Comparison of ENCODE assay signal across 18 cellular contexts in genomic region chr15:101540480-101541239, GRCh38. TPM values are rescaled to one million over a fixed set of nuclear protein-coding genes. Genes with fewer than 3 reads are reported as not detected.
DNase-seq lines count a peak whose midpoint lies in the region; ATAC-seq, FAIRE-seq and TF ChIP-seq lines count a peak whose summit lies in the region.
"Had no signal": no experiment of that assay in that cellular context is flagged by ENCODE, and none has a peak within 500 bp of the region (broad histone marks: within the 10 kb centered on the region; RNA-seq: fewer than 3 reads in every experiment).

No MANE protein-coding gene starts in this region.

- H2BK12ac ChIP-seq in trophoblast cell (ENCODE audit: low read length): no peak overlapping the region

- H4K12ac ChIP-seq in trophoblast cell (ENCODE audit: low read depth, low read length): no peak overlapping the region

- H3K27ac ChIP-seq in DND-41 (ENCODE audit: low read length): no peak overlapping the region
- no peak overlapping the region for H3K27ac ChIP-seq in GM12878 (ENCODE audit: control insufficient read depth, insufficient read depth)
- H3K27ac ChIP-seq in right cardiac atrium (ENCODE audit: low read length): no peak overlapping the region
- H3K27ac ChIP-seq in trophoblast cell (ENCODE audit: low read depth, low read length): no peak overlapping the region
- H3K27ac ChIP-seq: BLaER1, esophagus squamous epithelium had no signal

- in situ Hi-C loops in GM12878 (cut with MboI) (no loop called here), G401 (cut with HindIII; ENCODE audit: low sequenced_read_pairs) (no loop called here)

- TF ChIP-seq CTCF in DND-41 (IDR thresholded peaks at IDR 0.05; ENCODE audit: borderline replicate concordance, extremely low read depth, low read length, poor library complexity, severe bottlenecking) (peak; percentile 19), GM12878 (IDR thresholded peaks at IDR 0.05 in 2 of 3, conservative IDR thresholded peaks at IDR 0.05 in 1 of 3; ENCODE audit: control insufficient read depth in 2 of 3, extremely low read depth in 1 of 3, insufficient read depth in 1 of 3, low read depth in 3 of 3, low read length in 3 of 3) (peak in 2 of 3 experiments; percentile 10 to 11; a peak in 2 of 6 replicates), D721Med (IDR thresholded peaks at IDR 0.05; ENCODE audit: insufficient read depth, missing control alignments) (no peak)

- no peak overlapping the region for H3K4me3 ChIP-seq in DND-41 (ENCODE audit: low read depth in 1 of 2, low read length in 2 of 2)
- no peak overlapping the region for H3K4me3 ChIP-seq in GM12878
- no peak overlapping the region for H3K4me3 ChIP-seq in right cardiac atrium (ENCODE audit: low read length)
- no peak overlapping the region for H3K4me3 ChIP-seq in trophoblast cell (ENCODE audit: low read depth, low read length)
- H3K4me3 ChIP-seq: BLaER1, esophagus squamous epithelium had no signal

- no peak overlapping the region for H2AK5ac ChIP-seq in trophoblast cell (ENCODE audit: low read length)

- no peak overlapping the region for H3K9ac ChIP-seq in DND-41 (ENCODE audit: low read depth, low read length)
- no peak overlapping the region for H3K9ac ChIP-seq in GM12878 (ENCODE audit: control insufficient read depth, insufficient read depth, low read length)
- no peak overlapping the region for H3K9ac ChIP-seq in trophoblast cell (ENCODE audit: low read length)
- H3K9ac ChIP-seq: BLaER1 had no signal

- DNase-seq in DND-41 (no peak), HTR-8/SVneo (ENCODE audit: insufficient read length, low spot score) (peak; percentile 30), GM12878 (ENCODE audit: low read depth, low spot score) (no peak), right cardiac atrium (no peak), SIG-M5 treated with dmso at 0.1 percent for 504 hours (lab: John Stamatoyannopoulos, UW; ENCODE audit: unreplicated experiment) (no peak), D721Med (ENCODE audit: insufficient read length, low spot score) (no peak), trophoblast cell (no peak), G401 (ENCODE audit: low spot score) (no peak)
- DNase-seq: DMS53; esophagus squamous epithelium; hippocampal formation; kidney glomerular epithelial cell; stimulated activated CD4-positive, alpha-beta T cell treated with anti-CD3 and anti-CD28 coated beads, Interleukin-4, amount 100 ng/mL, for 1 hour; T-helper 2 cell had no signal

- FAIRE-seq in HTR-8/SVneo (lab: Jason Lieb, UNC) (no peak), GM12878 (lab: Jason Lieb, UNC) (no peak), D721Med (lab: Jason Lieb, UNC) (no peak)
- FAIRE-seq: GM19239 had no signal

- RAD21 ChIA-PET in GM12878 (lab: Charles Lee; ENCODE audit: unreplicated experiment): no interaction called here

- no peaks in the 10 kb centered on the region for H3K27me3 ChIP-seq in DND-41 (ENCODE audit: insufficient read depth, low read length, poor library complexity)
- no peaks in the 10 kb centered on the region for H3K27me3 ChIP-seq in GM12878 (replicated peaks in 1 of 2; ENCODE audit: control insufficient read depth in 2 of 2, insufficient read depth in 2 of 2, low read length in 1 of 2)
- no peaks in the 10 kb centered on the region for H3K27me3 ChIP-seq in right cardiac atrium (ENCODE audit: control insufficient read depth, insufficient read depth)
- H3K27me3 ChIP-seq in trophoblast cell (ENCODE audit: insufficient read depth, low read length): no peaks in the 10 kb centered on the region
- H3K27me3 ChIP-seq: BLaER1 had no signal

- no peak overlapping the region for H3K4me2 ChIP-seq in DND-41 (ENCODE audit: insufficient read depth, low read length)
- no peak overlapping the region for H3K4me2 ChIP-seq in GM12878 (ENCODE audit: control insufficient read depth, insufficient read depth)
- H3K4me2 ChIP-seq in trophoblast cell (ENCODE audit: low read length): no peak overlapping the region
- H3K4me2 ChIP-seq: BLaER1 had no signal

- H4K91ac ChIP-seq in trophoblast cell (ENCODE audit: low read depth, low read length): no peak overlapping the region

- WGBS in GM12878 (ENCODE audit: insufficient coverage, insufficient replicate concordance, low lambda C conversion rate, missing lambda C conversion rate): 50% methylated on average over 10 of the region's 10 CpGs
- WGBS in right cardiac atrium: 76% methylated on average over 10 of the region's 10 CpGs
- no CpG with 5 or more reads among the region's 10 CpGs for whole genome bisulfite sequencing in trophoblast cell (ENCODE audit: extremely low coverage, insufficient coverage, insufficient read length)

- no TSS peak for BruUV-seq in GM12878 (replicated peaks; lab: Mats Ljungman, UMichigan)

- H3K9me3 ChIP-seq in DND-41 (ENCODE audit: insufficient read depth, low read length, severe bottlenecking) (no peaks in the 10 kb centered on the region), GM12878 (replicated peaks; ENCODE audit: control insufficient read depth, insufficient read depth, low read length) (no peaks in the 10 kb centered on the region), right cardiac atrium (ENCODE audit: control insufficient read depth, low read length) (no peaks in the 10 kb centered on the region), trophoblast cell (ENCODE audit: insufficient read depth, low read depth, low read length) (peaks cover 3% of the 10 kb centered on the region)
- H3K9me3 ChIP-seq: BLaER1, esophagus squamous epithelium had no signal

- H3K79me1 ChIP-seq in trophoblast cell (ENCODE audit: low read length): peaks cover 1% of the 10 kb centered on the region

- POLR2A ChIA-PET in GM12878 (lab: Charles Lee): no interaction called here

- SMC1A ChIA-PET in GM12878 (lab: Charles Lee; ENCODE audit: uncharacterized antibody, unreplicated experiment): no interaction called here

- H3K14ac ChIP-seq in trophoblast cell (ENCODE audit: low read length): no peak overlapping the region

- H4K8ac ChIP-seq in trophoblast cell (ENCODE audit: low read depth, low read length): no peak overlapping the region

- H2BK120ac ChIP-seq in trophoblast cell (ENCODE audit: insufficient read depth, low read length, poor library complexity): no peak overlapping the region

- no peak for ATAC-seq in DND-41 (ENCODE audit: insufficient read depth, low read depth)
- ATAC-seq in GM12878: peak; percentile 24; the same call in 1 of the 3 replicates
- ATAC-seq in right cardiac atrium: peak; percentile 15 to 44
- ATAC-seq: activated CD4-positive, CD25-positive, alpha-beta regulatory T cell treated with anti-CD3 and anti-CD28 coated beads, Interleukin-2, amount 50 U/mL, for 24 hours; activated naive CD4-positive, alpha-beta T cell treated with anti-CD3 and anti-CD28 coated beads, Interleukin-2, amount 50 U/mL, for 72 hours had no signal

- TF ChIP-seq EP300 in GM12878 (IDR thresholded peaks at IDR 0.05; ENCODE audit: borderline replicate concordance in 1 of 2, control insufficient read depth in 1 of 2, low read depth in 2 of 2, low read length in 2 of 2): no peak

- H3K4me1 ChIP-seq in DND-41 (ENCODE audit: insufficient read depth, low read length) (no peaks in the 10 kb centered on the region), GM12878 (ENCODE audit: control insufficient read depth, insufficient read depth, low read length) (no peaks in the 10 kb centered on the region), right cardiac atrium (ENCODE audit: control insufficient read depth, insufficient read depth, low read length) (no peaks in the 10 kb centered on the region), trophoblast cell (ENCODE audit: control insufficient read depth in 1 of 2, insufficient read depth in 2 of 2, low read length in 2 of 2) (peaks cover 4 to 6% of the 10 kb centered on the region in 2 experiments)
- H3K4me1 ChIP-seq: esophagus squamous epithelium had no signal

- no peak overlapping the region for H2BK5ac ChIP-seq in trophoblast cell (ENCODE audit: low read depth, low read length, poor library complexity)

- no peak for TF ChIP-seq POLR2A in GM12878 (IDR thresholded peaks at IDR 0.05; ENCODE audit: low read depth, low read length)

- CTCF ChIA-PET in GM12878 (lab: Yijun Ruan, JAX): interaction anchor here (0.7 kb wide), 1 partner anchor 96 kb away, joined by 3 read pairs; no protein-coding TSS in a partner anchor

- no peak overlapping the region for H2AFZ ChIP-seq in DND-41 (ENCODE audit: low read depth, low read length)
- H2AFZ ChIP-seq in GM12878 (ENCODE audit: control insufficient read depth, low read depth, low read length): no peak overlapping the region
- H2AFZ ChIP-seq in trophoblast cell (ENCODE audit: insufficient read depth, low read length, poor library complexity): no peak overlapping the region

- H3K79me2 ChIP-seq in DND-41 (ENCODE audit: insufficient read depth, low read length) (no peaks in the 10 kb centered on the region), GM12878 (ENCODE audit: control insufficient read depth, insufficient read depth, low read length) (no peaks in the 10 kb centered on the region), trophoblast cell (ENCODE audit: control insufficient read depth, insufficient read depth, low read length, poor library complexity) (no peaks in the 10 kb centered on the region)

- H4K20me1 ChIP-seq in DND-41 (ENCODE audit: insufficient read depth, low read length): no peaks in the 10 kb centered on the region
- no peaks in the 10 kb centered on the region for H4K20me1 ChIP-seq in GM12878 (ENCODE audit: control insufficient read depth, insufficient read depth)
- H4K20me1 ChIP-seq: BLaER1 had no signal

- no peak overlapping the region for H3K4ac ChIP-seq in trophoblast cell (ENCODE audit: low read depth, low read length)

- H3K23ac ChIP-seq in trophoblast cell (ENCODE audit: low read length): no peak overlapping the region

- no peak overlapping the region for H3K18ac ChIP-seq in trophoblast cell (ENCODE audit: low read length)

- intact Hi-C loops in GM12878 (cut with micrococcal nuclease; ENCODE audit: unreplicated experiment) (no loop called here), right cardiac atrium (cut with DNase I) (no loop called here)

- peak; percentile 33; the same call in 1 of the 2 replicates for TF ChIP-seq RAD21 in GM12878 (IDR thresholded peaks at IDR 0.05; ENCODE audit: insufficient read depth, low read depth, low read length)

- H3K36me3 ChIP-seq in DND-41 (ENCODE audit: insufficient read depth, low read length) (no peaks in the 10 kb centered on the region), GM12878 (ENCODE audit: control insufficient read depth in 2 of 2, insufficient read depth in 2 of 2, low read length in 1 of 2) (no peaks in the 10 kb centered on the region), trophoblast cell (ENCODE audit: control insufficient read depth in 1 of 2, insufficient read depth in 2 of 2, low read length in 2 of 2) (no peaks in the 10 kb centered on the region)
- H3K36me3 ChIP-seq: BLaER1, esophagus squamous epithelium had no signal

RNA-seq across cellular contexts. Expression of gene PCSK6, which starts 51.2 kb away (rescaled TPM):
- not detected in 2 replicates for total RNA-seq in GM12878 (2013; cell fraction: nucleolus; rRNA removed)
- total RNA-seq in GM12878 (2014; rRNA removed): not detected in 2 replicates
- total RNA-seq in GM12878 (2014; rRNA removed; fragmentation: Illumina TruSeq; extraction: Trizol): not detected in 2 replicates
- 0.28 and 0.35 TPM in 2 replicates for total RNA-seq in GM12878 (2021)
- polyA plus RNA-seq in GM12878 (2011; ENCODE audit: low read depth): 0.21 TPM
- 0.20 TPM in 1 of 2 replicates, not detected in the other for polyA plus RNA-seq in GM12878 (2011; rRNA removed)
- 0.17 TPM in 1 of 2 replicates, not detected in the other for polyA plus RNA-seq in GM12878 (2011; cell fraction: cytosol; rRNA removed)
- 0.13 TPM in 1 of 2 replicates, not detected in the other for polyA plus RNA-seq in GM12878 (2011; cell fraction: nucleus; rRNA removed)
- 0.69 and 0.73 TPM in 2 replicates for polyA plus RNA-seq in GM12878 (2012)
- polyA plus RNA-seq in GM12878 (2014; fragmentation: Illumina TruSeq; extraction: Trizol): not detected in 2 replicates
- polyA plus RNA-seq in GM12878 (2014; fragmentation: Nextera tagmentation; extraction: Ambion mirVana): under 1 TPM; 0.19 to 0.22 TPM
- polyA plus RNA-seq in GM12878 (2014; rRNA removed): not detected in 2 replicates
- under 1 TPM; 0.44 to 0.67 TPM for polyA plus RNA-seq in GM12878 (2016; fragmentation: Nextera tagmentation; extraction: Ambion mirVana)
- polyA minus RNA-seq in GM12878 (2011; rRNA and poly(A)+ RNA removed): not detected in 2 replicates
- 1.5 and 2.0 TPM in 2 replicates for polyA minus RNA-seq in GM12878 (2011; cell fraction: cytosol; rRNA and poly(A)+ RNA removed)
- not detected in 2 replicates for polyA minus RNA-seq in GM12878 (2011; cell fraction: nucleus; rRNA and poly(A)+ RNA removed)
- 10 to 100 TPM; 13.4 to 21.4 (median 17.1) TPM for total RNA-seq in right cardiac atrium
- 7.7 TPM for polyA plus RNA-seq in right cardiac atrium
- polyA plus RNA-seq in trophoblast cell (2013): 9.3 and 10.2 TPM in 2 replicates
- 0.06 and 0.37 TPM in 2 replicates for total RNA-seq in G401 (2014; rRNA removed; shearing (Covaris generic))

Comparison
In these comparisons a context has a peak if more than half of its experiments do, and no peak if none do; other contexts are left out.
1. RNA of gene PCSK6, which starts 51.2 kb away (total RNA-seq): 13.4 to 21.4 TPM in right cardiac atrium; 0.06 to 0.37 TPM in G401 and 0.28 to 0.35 TPM in GM12878; every median in the first group is over 10 times any median in the second.